ENCODE assay signal across 20 cellular contexts in genomic region chr13:113397606-113398425, GRCh38. TPM values are rescaled to one million over a fixed set of nuclear protein-coding genes. Genes with fewer than 3 reads are reported as not detected.
A peak's percentile ranks its signal among the peaks of the same experiment; 100 is the strongest.
DNase-seq lines count a peak whose midpoint lies in the region; TF ChIP-seq lines count a peak whose summit lies in the region.
"Had no signal": no experiment of that assay in that cellular context is flagged by ENCODE, and none has a peak within 500 bp of the region (broad histone marks: within the 10 kb centered on the region; RNA-seq: fewer than 3 reads in every experiment).

No MANE protein-coding gene starts in this region.

- WGBS in endodermal cell (ENCODE audit: insufficient coverage in 1 of 2, insufficient read length in 1 of 2), 2 experiments, result 77 to 88% methylated on average over 11 to 20 of the region's 20 CpGs
- 58 to 70% (median 67%) methylated on average over 18 to 20 of the region's 20 CpGs for WGBS in adrenal gland, 4 donors

- no peaks in the 10 kb centered on the region for H3K9me3 Mint-ChIP-seq in endodermal cell
- no peaks in the 10 kb centered on the region for H3K9me3 Mint-ChIP-seq in nephron progenitor cell
- H3K9me3 Mint-ChIP-seq in Calu3 (ENCODE audit: low read depth, unreplicated experiment), result no peaks in the 10 kb centered on the region
- H3K9me3 Mint-ChIP-seq: activated T-helper 17 cell treated with anti-CD3 and anti-CD28 coated beads, Interleukin-2, amount 50 U/mL, for 72 hours; CD8-positive, alpha-beta T cell; stimulated activated naive CD8-positive, alpha-beta T cell treated with anti-CD3 and anti-CD28 coated beads, Interleukin-15, Interleukin-2, amounts not matched to agents 100 ng/mL and 50 ng/mL, for 24 hours had no signal

- no peaks in the 10 kb centered on the region for H3K9me3 ChIP-seq in MM.1S (replicated peaks; ENCODE audit: insufficient read depth, low read length)
- no peaks in the 10 kb centered on the region for H3K9me3 ChIP-seq in endodermal cell (ENCODE audit: control insufficient read depth, low read length)
- H3K9me3 ChIP-seq in adrenal gland (replicated peaks in 1 of 3), result no peaks in the 10 kb centered on the region
- H3K9me3 ChIP-seq: gastroesophageal sphincter, transverse colon had no signal

- H4K20me1 ChIP-seq in MM.1S (ENCODE audit: insufficient read depth, low read length), result no peaks in the 10 kb centered on the region

- H3K9me2 ChIP-seq in MM.1S (replicated peaks; ENCODE audit: insufficient read depth, low read length), result no peaks in the 10 kb centered on the region

- no peak overlapping the region for H2AFZ ChIP-seq in MM.1S (ENCODE audit: low read length)

- 0 out of 2 replicates have a peak, but pooled peaks cover 3% of the 10 kb centered on the region for H3F3A ChIP-seq in MM.1S (ENCODE audit: insufficient read depth, low read length)

- peak; percentile 61 for DNase-seq in G401 (ENCODE audit: low spot score)
- DNase-seq in MM.1S, result peak; percentile 36
- peak; percentile 67 for DNase-seq in endodermal cell
- no peak for DNase-seq in nephron progenitor cell
- DNase-seq in adrenal gland, result no peak
- no peak for DNase-seq in NCI-H446 (lab: John Stamatoyannopoulos, UW)
- no peak for DNase-seq in GOT3 (lab: John Stamatoyannopoulos, UW)
- DNase-seq in Calu3, result no peak
- DNase-seq: activated CD4-positive, alpha-beta T cell treated with anti-CD3 and anti-CD28 coated beads for 48 hours; CD8-positive, alpha-beta T cell; DMS79 treated with DMSO at 0.1 percent for 48 hours; erythroblast; NCI-H1436; NCI-H82; occipital lobe; stimulated activated CD4-positive, alpha-beta T cell treated with anti-CD3 and anti-CD28 coated beads, Interleukin-1b, Interleukin-23, amount 100 ng/mL, for 48 hours; transverse colon had no signal

- H3K27ac ChIP-seq in MM.1S (ENCODE audit: low read length) (no peak overlapping the region), endodermal cell (ENCODE audit: low read depth, low read length) (peak overlapping the region; percentile 73), adrenal gland (no peak overlapping the region)
- H3K27ac ChIP-seq: transverse colon had no signal

- CTCF ChIA-PET in Calu3 (lab: Charles Lee), result no interaction called here

- no peak overlapping the region for H3K4me3 ChIP-seq in MM.1S (ENCODE audit: low read length)
- H3K4me3 ChIP-seq in endodermal cell (ENCODE audit: low read length), result no peak overlapping the region
- no peak overlapping the region for H3K4me3 ChIP-seq in adrenal gland
- H3K4me3 ChIP-seq: gastroesophageal sphincter, transverse colon had no signal

- H3K4me1 Mint-ChIP-seq in endodermal cell, result peaks cover 30% of the 10 kb centered on the region
- H3K4me1 Mint-ChIP-seq in nephron progenitor cell, result peaks cover 41% of the 10 kb centered on the region
- H3K4me1 Mint-ChIP-seq in Calu3 (ENCODE audit: low read depth, unreplicated experiment), result no peaks in the 10 kb centered on the region

- H3K79me2 ChIP-seq in MM.1S (ENCODE audit: low read length), result no peaks in the 10 kb centered on the region

- BruUV-seq in Calu3 (replicated peaks; lab: Mats Ljungman, UMichigan), result no TSS peak

- TF ChIP-seq CTCF in MM.1S (IDR thresholded peaks at IDR 0.05; ENCODE audit: low read length) (no peak), endodermal cell (conservative IDR thresholded peaks at IDR 0.05) (no peak), nephron progenitor cell (IDR thresholded peaks at IDR 0.05) (no peak), adrenal gland (IDR thresholded peaks at IDR 0.05) (no peak), Calu3 (IDR thresholded peaks at IDR 0.05; ENCODE audit: unreplicated experiment) (no peak)

- in situ Hi-C loops in G401 (cut with HindIII; ENCODE audit: low sequenced_read_pairs), result no loop called here

- H3K4me3 Mint-ChIP-seq in endodermal cell, result no peak overlapping the region
- H3K4me3 Mint-ChIP-seq in nephron progenitor cell, result no peak overlapping the region
- no peak overlapping the region for H3K4me3 Mint-ChIP-seq in Calu3 (ENCODE audit: low read depth, unreplicated experiment)
- H3K4me3 Mint-ChIP-seq: activated T-helper 17 cell treated with anti-CD3 and anti-CD28 coated beads, Interleukin-2, amount 50 U/mL, for 72 hours; CD8-positive, alpha-beta T cell; stimulated activated naive CD8-positive, alpha-beta T cell treated with anti-CD3 and anti-CD28 coated beads, Interleukin-15, Interleukin-2, amounts not matched to agents 100 ng/mL and 50 ng/mL, for 24 hours had no signal

- H3K4me1 ChIP-seq in MM.1S (ENCODE audit: low read length), result peaks cover 12% of the 10 kb centered on the region
- H3K4me1 ChIP-seq in endodermal cell (ENCODE audit: control insufficient read depth, insufficient read depth, low read length), result peaks cover 11% of the 10 kb centered on the region
- peaks cover 4 to 11% of the 10 kb centered on the region in 2 donors for H3K4me1 ChIP-seq in adrenal gland (replicated peaks in 1 of 2)

- H3K9ac ChIP-seq in MM.1S (ENCODE audit: low read length) (no peak overlapping the region), endodermal cell (ENCODE audit: extremely low read depth, low read length, poor library complexity, severe bottlenecking) (peak overlapping the region; percentile 19)

- H3K27me3 ChIP-seq in MM.1S (replicated peaks; ENCODE audit: insufficient read depth, low read length), result peaks cover 63% of the 10 kb centered on the region
- H3K27me3 ChIP-seq in endodermal cell (ENCODE audit: control insufficient read depth, insufficient read depth, low read length, poor library complexity, severe bottlenecking), result no peaks in the 10 kb centered on the region
- H3K27me3 ChIP-seq in adrenal gland, result peaks cover 4% of the 10 kb centered on the region

- H3K36me3 ChIP-seq in MM.1S (replicated peaks; ENCODE audit: insufficient read depth, low read length) (no peaks in the 10 kb centered on the region), endodermal cell (ENCODE audit: control insufficient read depth, insufficient read depth, low read length) (no peaks in the 10 kb centered on the region), adrenal gland (replicated peaks in 1 of 2) (no peaks in the 10 kb centered on the region)
- H3K36me3 ChIP-seq: gastroesophageal sphincter, transverse colon had no signal

- H3K36me3 Mint-ChIP-seq in endodermal cell (ENCODE audit: low read depth) (no peaks in the 10 kb centered on the region), nephron progenitor cell (ENCODE audit: low read depth) (no peaks in the 10 kb centered on the region), Calu3 (ENCODE audit: insufficient read depth, unreplicated experiment) (no peaks in the 10 kb centered on the region)
- H3K36me3 Mint-ChIP-seq: CD8-positive, alpha-beta T cell had no signal

- no peak for TF ChIP-seq POLR2A in adrenal gland (IDR thresholded peaks at IDR 0.05)

- H3K27me3 Mint-ChIP-seq in endodermal cell (ENCODE audit: insufficient read depth), result no peaks in the 10 kb centered on the region
- H3K27me3 Mint-ChIP-seq in nephron progenitor cell (ENCODE audit: low read depth, poor library complexity), result peaks cover 15% of the 10 kb centered on the region
- no peaks in the 10 kb centered on the region for H3K27me3 Mint-ChIP-seq in Calu3 (ENCODE audit: unreplicated experiment)
- H3K27me3 Mint-ChIP-seq: stimulated activated naive CD8-positive, alpha-beta T cell treated with anti-CD3 and anti-CD28 coated beads, Interleukin-15, Interleukin-2, amounts not matched to agents 100 ng/mL and 50 ng/mL, for 24 hours had no signal

- intact Hi-C loops in adrenal gland (cut with DNase I) (loop anchor here (5.0 to 10.0 kb wide), 3 partner anchors 123 to 366 kb away; no protein-coding TSS in a partner anchor), Calu3 (cut with micrococcal nuclease; ENCODE audit: unreplicated experiment) (no loop called here)

- H3K27ac Mint-ChIP-seq in endodermal cell (peak overlapping the region; percentile 95), nephron progenitor cell (peak overlapping the region; percentile 91), Calu3 (ENCODE audit: unreplicated experiment) (no peak overlapping the region)
- H3K27ac Mint-ChIP-seq: activated T-helper 17 cell treated with anti-CD3 and anti-CD28 coated beads, Interleukin-2, amount 50 U/mL, for 72 hours; CD8-positive, alpha-beta T cell; stimulated activated naive CD8-positive, alpha-beta T cell treated with anti-CD3 and anti-CD28 coated beads, Interleukin-15, Interleukin-2, amounts not matched to agents 100 ng/mL and 50 ng/mL, for 24 hours had no signal

- no peak overlapping the region for H3K4me2 ChIP-seq in MM.1S (ENCODE audit: low read depth, low read length)

RNA-seq across cellular contexts. Expression of gene GRTP1, which starts 33.9 kb away (rescaled TPM):
- 26.5 and 28.6 TPM in 2 replicates for total RNA-seq in G401 (2014; rRNA removed; shearing (Covaris generic))
- total RNA-seq in endodermal cell (10 to 100 TPM; 31.4 to 35.1 TPM), adrenal gland (10 to 100 TPM in 7 of 8 donors, 1 to 10 TPM in 1; 10.0 to 28.0 (median 16.1) TPM), Calu3 (2022) (1.9 and 5.7 TPM in 2 replicates)
- 7.6 TPM for polyA plus RNA-seq in endodermal cell (2013, experiment 1 of 2)
- 7.7 TPM for polyA plus RNA-seq in endodermal cell (2013, experiment 2 of 2)
- 1 to 10 TPM; 6.8 to 7.9 (median 7.0) TPM for polyA plus RNA-seq in adrenal gland
- total RNA-seq: CD8-positive, alpha-beta T cell had no signal

RNA-seq across cellular contexts. Expression of gene ADPRHL1, which starts 55.5 kb away (rescaled TPM):
- 2.3 and 3.3 TPM in 2 replicates for total RNA-seq in G401 (2014; rRNA removed; shearing (Covaris generic))
- 1 to 10 TPM; 1.6 to 2.9 TPM for total RNA-seq in endodermal cell
- 2.7 TPM for polyA plus RNA-seq in endodermal cell (2013, experiment 1 of 2)
- 3.2 TPM for polyA plus RNA-seq in endodermal cell (2013, experiment 2 of 2)
- 10 to 100 TPM in 2 of 8 donors, 1 to 10 TPM in 6; 2.7 to 14.2 (median 4.5) TPM for total RNA-seq in adrenal gland
- 1 to 10 TPM; 2.0 to 4.2 (median 3.3) TPM for polyA plus RNA-seq in adrenal gland
- 2.0 and 2.8 TPM in 2 replicates for total RNA-seq in Calu3 (2022)

Comparison
In these comparisons a context has a peak if more than half of its experiments do, and no peak if none do; other contexts are left out.
1. DNase-seq: peak in G401 (single experiment), MM.1S (single experiment) and endodermal cell (single experiment); none in nephron progenitor cell (single experiment), adrenal gland (0 of 7), NCI-H446 (0 of 2), GOT3 (single experiment) and Calu3 (single experiment).